In the genomic region with DNA sequence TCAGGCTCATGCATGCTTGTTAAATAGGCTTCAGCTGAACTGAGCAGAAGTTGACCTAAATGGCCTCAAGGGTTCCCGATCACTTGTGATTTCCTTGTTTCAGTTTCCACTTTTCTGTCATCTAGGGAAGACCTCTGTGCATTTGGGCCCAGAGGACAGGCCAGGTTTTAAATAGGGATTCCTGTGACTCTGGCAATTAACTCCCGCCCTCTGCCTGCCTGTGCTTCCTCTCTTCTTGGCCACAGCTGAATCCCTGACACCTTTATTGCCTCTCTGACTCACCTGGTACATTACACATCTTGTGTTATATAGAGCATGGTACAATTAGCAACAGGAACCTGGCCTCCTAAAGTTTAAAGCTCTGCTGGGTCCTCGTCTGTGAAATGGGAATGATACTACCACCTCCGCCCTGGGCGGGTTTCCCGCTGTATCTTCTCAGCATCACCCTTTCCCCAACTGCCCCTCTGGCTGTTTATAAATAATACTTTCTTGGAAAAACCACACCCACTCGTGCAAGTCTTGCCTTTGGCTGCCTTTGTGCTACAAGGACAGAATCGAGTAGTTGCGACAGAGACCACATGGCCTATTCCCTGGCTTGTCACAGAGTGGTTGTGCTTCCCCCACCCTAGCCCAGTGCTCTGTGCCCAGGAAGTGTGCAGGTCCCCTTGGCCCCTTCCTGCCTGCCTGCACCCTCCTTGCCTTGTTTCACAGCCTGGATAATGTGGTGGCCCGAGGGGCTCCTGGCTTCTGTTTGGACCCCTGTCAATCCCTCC, we compare ENCODE assay signal across 8 cellular contexts. TPM values are rescaled to one million over a fixed set of nuclear protein-coding genes. Genes with fewer than 3 reads are reported as not detected.
DNase-seq lines count a peak whose midpoint lies in the region; ATAC-seq and TF ChIP-seq lines count a peak whose summit lies in the region.

No MANE protein-coding gene starts in this region.

- no peaks in the 10 kb centered on the region for H3K36me3 Mint-ChIP-seq in activated T-cell treated with anti-CD3 and anti-CD28 coated beads, Interleukin-2, amount 50 U/mL, for 72 hours (ENCODE audit: insufficient read depth in 2 of 2)

- H3K4me1 ChIP-seq in adrenal gland (replicated peaks in 1 of 2) (peaks cover 19 to 42% of the 10 kb centered on the region in 2 donors), liver (ENCODE audit: control insufficient read depth in 4 of 4, insufficient read depth in 4 of 4, low read length in 3 of 4) (peaks cover 8 to 58% (median 45%) of the 10 kb centered on the region in 4 donors)

- H3K36me3 ChIP-seq in adrenal gland (replicated peaks in 1 of 2), result no peaks in the 10 kb centered on the region
- no peaks in the 10 kb centered on the region for H3K36me3 ChIP-seq in liver (ENCODE audit: control insufficient read depth in 4 of 4, insufficient read depth in 3 of 4, low read depth in 1 of 4, low read length in 3 of 4)

- H3K27me3 ChIP-seq in adrenal gland, result no peaks in the 10 kb centered on the region
- no peaks in the 10 kb centered on the region for H3K27me3 ChIP-seq in liver (ENCODE audit: control insufficient read depth in 4 of 4, insufficient read depth in 4 of 4, low read length in 3 of 4)

- peak overlapping the region in 2 of 5 donors; percentile 66 to 71 for H3K27ac ChIP-seq in adrenal gland
- peak overlapping the region; percentile 88 to 92 for H3K27ac ChIP-seq in liver (ENCODE audit: low read depth in 1 of 2, low read length in 2 of 2)

- H3K27ac Mint-ChIP-seq in activated T-cell treated with anti-CD3 and anti-CD28 coated beads, Interleukin-2, amount 50 U/mL, for 72 hours, result no peak overlapping the region

- H3K9me3 ChIP-seq in adrenal gland (replicated peaks in 1 of 3) (no peaks in the 10 kb centered on the region), liver (ENCODE audit: control insufficient read depth in 4 of 4, low read length in 3 of 4) (no peaks in the 10 kb centered on the region)

- peaks cover 19% of the 10 kb centered on the region for H3K4me1 Mint-ChIP-seq in activated T-cell treated with anti-CD3 and anti-CD28 coated beads, Interleukin-2, amount 50 U/mL, for 72 hours (ENCODE audit: low read depth)

- TF ChIP-seq POLR2A in adrenal gland (IDR thresholded peaks at IDR 0.05), result no peak

- WGBS in adrenal gland, 4 donors, result 57 to 65% (median 61%) methylated on average over 9 to 10 of the region's 10 CpGs
- 59% methylated on average over 10 of the region's 10 CpGs for WGBS in liver

- H3K4me3 Mint-ChIP-seq in activated T-cell treated with anti-CD3 and anti-CD28 coated beads, Interleukin-2, amount 50 U/mL, for 72 hours, result no peak overlapping the region

- DNase-seq in activated T-cell treated with anti-CD3 and anti-CD28 coated beads, Interleukin-2, amount 50 U/mL, for 72 hours, result no peak
- DNase-seq in activated T-cell treated with anti-CD3 and anti-CD28 coated beads for 4 hours (no peak), adrenal gland (peak in 6 of 7 donors; percentile 39 to 69 (median 56)), ureter (ENCODE audit: low spot score) (peak; percentile 59), NCI-H1436 treated with DMSO at 0.1 percent for 48 hours (lab: John Stamatoyannopoulos, UW) (no peak), NCI-H1417 treated with DMSO at 0.1 percent for 48 hours (lab: John Stamatoyannopoulos, UW) (no peak)

- H3K9me3 Mint-ChIP-seq in activated T-cell treated with anti-CD3 and anti-CD28 coated beads, Interleukin-2, amount 50 U/mL, for 72 hours, result no peaks in the 10 kb centered on the region

- H3K27me3 Mint-ChIP-seq in activated T-cell treated with anti-CD3 and anti-CD28 coated beads, Interleukin-2, amount 50 U/mL, for 72 hours (ENCODE audit: low read depth), result peaks cover 5% of the 10 kb centered on the region

- TF ChIP-seq CTCF in adrenal gland (IDR thresholded peaks at IDR 0.05) (no peak), liver (IDR thresholded peaks at IDR 0.05; ENCODE audit: low read depth, low read length, missing input control) (no peak)

- ATAC-seq in activated T-cell treated with anti-CD3 and anti-CD28 coated beads, Interleukin-2, amount 50 U/mL, for 72 hours (replicated peaks in 1 of 2), result peak; percentile 55 to 66
- ATAC-seq in HG02840 (IDR thresholded peaks at IDR 0.05; ENCODE audit: low FRiP score, unreplicated experiment), result no peak

- TF ChIP-seq RAD21 in liver (IDR thresholded peaks at IDR 0.05), result peak in 1 of 2 donors; percentile 10

- no peak overlapping the region for H3K4me3 ChIP-seq in adrenal gland
- H3K4me3 ChIP-seq in liver (ENCODE audit: low read depth in 1 of 3, low read length in 3 of 3), result no peak overlapping the region

- H3K9ac ChIP-seq in liver (ENCODE audit: low read depth in 1 of 2, low read length in 2 of 2), result no peak overlapping the region

- intact Hi-C loops in adrenal gland (cut with DNase I), result loop anchor here in 1 of 2 donors (5.0 kb wide), 1 partner anchor 39 kb away; no protein-coding TSS in a partner anchor

TF ChIP-seq in liver, 16 proteins besides CTCF, POLR2A, EP300 and RAD21:
- no peak for TF ChIP-seq ATF3 (IDR thresholded peaks at IDR 0.05)
- TF ChIP-seq, protein P1, sequence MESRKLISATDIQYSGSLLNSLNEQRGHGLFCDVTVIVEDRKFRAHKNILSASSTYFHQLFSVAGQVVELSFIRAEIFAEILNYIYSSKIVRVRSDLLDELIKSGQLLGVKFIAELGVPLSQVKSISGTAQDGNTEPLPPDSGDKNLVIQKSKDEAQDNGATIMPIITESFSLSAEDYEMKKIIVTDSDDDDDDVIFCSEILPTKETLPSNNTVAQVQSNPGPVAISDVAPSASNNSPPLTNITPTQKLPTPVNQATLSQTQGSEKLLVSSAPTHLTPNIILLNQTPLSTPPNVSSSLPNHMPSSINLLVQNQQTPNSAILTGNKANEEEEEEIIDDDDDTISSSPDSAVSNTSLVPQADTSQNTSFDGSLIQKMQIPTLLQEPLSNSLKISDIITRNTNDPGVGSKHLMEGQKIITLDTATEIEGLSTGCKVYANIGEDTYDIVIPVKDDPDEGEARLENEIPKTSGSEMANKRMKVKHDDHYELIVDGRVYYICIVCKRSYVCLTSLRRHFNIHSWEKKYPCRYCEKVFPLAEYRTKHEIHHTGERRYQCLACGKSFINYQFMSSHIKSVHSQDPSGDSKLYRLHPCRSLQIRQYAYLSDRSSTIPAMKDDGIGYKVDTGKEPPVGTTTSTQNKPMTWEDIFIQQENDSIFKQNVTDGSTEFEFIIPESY (IDR thresholded peaks at IDR 0.05), result no peak

RNA-seq across cellular contexts. Expression of gene CABLES1, which starts 8.0 kb away (rescaled TPM):
- 10 to 100 TPM in 1 of 2 donors, 1 to 10 TPM in 1; 5.5 to 15.0 TPM for total RNA-seq in activated T-cell treated with anti-CD3 and anti-CD28 coated beads, Interleukin-2, amount 50 U/mL, for 72 hours
- total RNA-seq in adrenal gland (10 to 100 TPM in 2 of 8 donors, 1 to 10 TPM in 6; 4.1 to 11.9 (median 7.7) TPM), liver (1 to 10 TPM; 4.0 to 8.9 TPM), ureter (8.1 TPM)
- polyA plus RNA-seq in adrenal gland (1 to 10 TPM; 2.5 to 4.3 (median 3.6) TPM), liver (1 to 10 TPM; 3.3 to 4.9 TPM)

Comparison
In these comparisons a context has a peak if more than half of its experiments do, and no peak if none do; other contexts are left out.
1. DNase-seq: peak in adrenal gland (6 of 7) and ureter (single experiment); none in activated T-cell treated with anti-CD3 and anti-CD28 coated beads, Interleukin-2, amount 50 U/mL, for 72 hours (0 of 2), activated T-cell treated with anti-CD3 and anti-CD28 coated beads for 4 hours (single experiment), NCI-H1436 treated with DMSO at 0.1 percent for 48 hours (single experiment) and NCI-H1417 treated with DMSO at 0.1 percent for 48 hours (single experiment).